Comparison of ENCODE assay signal across 37 cellular contexts in genomic region chr5:178160176-178160575, GRCh38. TPM values are rescaled to one million over a fixed set of nuclear protein-coding genes. Genes with fewer than 3 reads are reported as not detected.
"Had no signal": no experiment of that assay in that cellular context is flagged by ENCODE, and none has a peak within 500 bp of the region (broad histone marks: within the 10 kb centered on the region; RNA-seq: fewer than 3 reads in every experiment).

No MANE protein-coding gene starts in this region.

- H3K27ac Mint-ChIP-seq: mesothelial cell of epicardium; natural killer cell; nephron progenitor cell; neural progenitor cell; stimulated activated memory B cell treated with anti-CD40 and anti-IgM and Interleukin-4, amounts not matched to agents 10 μg/mL and 1 μg/mL and 100 μg/mL, for 72 hours; stimulated activated naive CD8-positive, alpha-beta T cell treated with anti-CD3 and anti-CD28 coated beads, Interleukin-15, amount 100 ng/mL, for 72 hours; type B pancreatic cell had no signal

- H3K27ac ChIP-seq: left ventricle myocardium inferior, neural progenitor cell, neutrophil, parathyroid adenoma, right atrium auricular region, right lobe of liver, tibial nerve, uterus had no signal

- ATAC-seq: natural killer cell; right lobe of liver; stimulated activated memory B cell treated with anti-CD40 and anti-IgM and Interleukin-4, amounts not matched to agents 10 μg/mL and 1 μg/mL and 100 μg/mL, for 72 hours; stimulated activated naive CD8-positive, alpha-beta T cell treated with anti-CD3 and anti-CD28 coated beads, Interleukin-15, amount 100 ng/mL, for 72 hours had no signal

- H3K4me3 Mint-ChIP-seq: mesothelial cell of epicardium; natural killer cell; nephron progenitor cell; neural progenitor cell; stimulated activated memory B cell treated with anti-CD40 and anti-IgM and Interleukin-4, amounts not matched to agents 10 μg/mL and 1 μg/mL and 100 μg/mL, for 72 hours; stimulated activated naive CD8-positive, alpha-beta T cell treated with anti-CD3 and anti-CD28 coated beads, Interleukin-15, amount 100 ng/mL, for 72 hours; type B pancreatic cell had no signal

- H3K9me3 Mint-ChIP-seq: mesothelial cell of epicardium; naive B cell; natural killer cell; nephron progenitor cell; neural progenitor cell; stimulated activated memory B cell treated with anti-CD40 and anti-IgM and Interleukin-4, amounts not matched to agents 10 μg/mL and 1 μg/mL and 100 μg/mL, for 72 hours; stimulated activated naive CD8-positive, alpha-beta T cell treated with anti-CD3 and anti-CD28 coated beads, Interleukin-15, amount 100 ng/mL, for 72 hours; type B pancreatic cell had no signal

- H3K4me1 ChIP-seq: neural progenitor cell, parathyroid adenoma had no signal

- H3K4me1 Mint-ChIP-seq: mesothelial cell of epicardium had no signal

- H3K36me3 ChIP-seq: left ventricle myocardium inferior, neural progenitor cell, neutrophil, right atrium auricular region, right lobe of liver, tibial nerve, uterus had no signal

- H3K36me3 Mint-ChIP-seq: mesothelial cell of epicardium; naive B cell; natural killer cell; neural progenitor cell; stimulated activated memory B cell treated with anti-CD40 and anti-IgM and Interleukin-4, amounts not matched to agents 10 μg/mL and 1 μg/mL and 100 μg/mL, for 72 hours; type B pancreatic cell had no signal

- H3K9ac ChIP-seq: neural progenitor cell, parathyroid adenoma had no signal

- H3K27me3 ChIP-seq: right atrium auricular region, right lobe of liver, uterus had no signal

- H3K4me3 ChIP-seq: left ventricle myocardium inferior, lung, neural progenitor cell, right atrium auricular region, right lobe of liver, smooth muscle cell, tibial nerve, uterus had no signal

- DNase-seq: hypothalamus; islet precursor cell; left ventricle myocardium inferior; mesendoderm; naive B cell; natural killer cell; nephron progenitor cell; occipital lobe; right lobe of liver; stimulated activated CD4-positive, alpha-beta T cell treated with anti-CD3 and anti-CD28 coated beads, Interleukin-1b, Interleukin-23, amount 100 ng/mL, for 48 hours; stimulated activated CD4-positive, alpha-beta T cell treated with anti-CD3 and anti-CD28 coated beads, Interleukin-2, amount 100 ng/mL, for 48 hours; stimulated activated CD4-positive, alpha-beta T cell treated with anti-CD3 and anti-CD28 coated beads, Interleukin-4, amount 100 ng/mL, for 4 hours; stimulated activated CD8-positive, alpha-beta memory T cell treated with anti-CD3 and anti-CD28 coated beads, Interleukin-4, amount 100 ng/mL, for 48 hours; stimulated activated naive CD4-positive, alpha-beta T cell treated with Interleukin-2 at 50 U/mL for 16 hours; stimulated activated naive CD8-positive, alpha-beta T cell treated with anti-CD3 and anti-CD28 coated beads, Interleukin-15, amount 100 ng/mL, for 72 hours; substantia nigra; uterus had no signal

- H3K4me2 ChIP-seq: neural progenitor cell, smooth muscle cell had no signal

- H3K9me3 ChIP-seq: left ventricle myocardium inferior, neutrophil, right atrium auricular region, right lobe of liver, tibial nerve, uterus had no signal

RNA-seq across cellular contexts. Expression of gene GMCL2, which starts 27.0 kb away (rescaled TPM):
- total RNA-seq: kidney epithelial cell, left ventricle myocardium inferior, lower leg skin, lung, mesothelial cell of epicardium, mononuclear cell, natural killer cell, occipital lobe, osteocyte, posterior vena cava, pulmonary artery endothelial cell, renal cortical epithelial cell, right atrium auricular region, right lobe of liver, skeletal muscle tissue, temporal lobe, tibial nerve, ureter, uterus had no signal
- polyA plus RNA-seq: lung, smooth muscle cell had no signal
